ENCODE assay signal across 13 cellular contexts in genomic region chr11:352456-353180, GRCh38. TPM values are rescaled to one million over a fixed set of nuclear protein-coding genes. Genes with fewer than 3 reads are reported as not detected.
DNase-seq lines count a peak whose midpoint lies in the region; ATAC-seq and TF ChIP-seq lines count a peak whose summit lies in the region.
"Had no signal": no experiment of that assay in that cellular context is flagged by ENCODE, and none has a peak within 500 bp of the region (broad histone marks: within the 10 kb centered on the region; RNA-seq: fewer than 3 reads in every experiment).

No MANE protein-coding gene starts in this region.

- H3K27ac ChIP-seq in dorsolateral prefrontal cortex (peak overlapping the region; percentile 10 to 99 (median 95)), upper lobe of right lung (peak overlapping the region; percentile 94)

- TF ChIP-seq CTCF in dorsolateral prefrontal cortex (IDR thresholded peaks at IDR 0.05 in 54 of 56, conservative IDR thresholded peaks at IDR 0.05 in 2 of 56; ENCODE audit: low read depth in 1 of 56, partially characterized antibody in 56 of 56) (no peak), nephron progenitor cell (IDR thresholded peaks at IDR 0.05) (no peak), upper lobe of right lung (IDR thresholded peaks at IDR 0.05) (no peak), BE2C (IDR thresholded peaks at IDR 0.05; ENCODE audit: low read depth, low read length) (no peak)

- peak overlapping the region; percentile 75 for H3K27ac Mint-ChIP-seq in activated naive CD8-positive, alpha-beta T cell
- H3K27ac Mint-ChIP-seq in activated naive CD8-positive, alpha-beta T cell treated with anti-CD3 and anti-CD28 coated beads for 36 hours: no peak overlapping the region
- H3K27ac Mint-ChIP-seq in nephron progenitor cell: peak overlapping the region; percentile 92
- H3K27ac Mint-ChIP-seq: CD4-positive, alpha-beta T cell had no signal

- H3K27me3 ChIP-seq in dorsolateral prefrontal cortex: no peaks in the 10 kb centered on the region
- H3K27me3 ChIP-seq in upper lobe of right lung: no peaks in the 10 kb centered on the region
- no peaks in the 10 kb centered on the region for H3K27me3 ChIP-seq in BE2C

- H3K4me3 ChIP-seq in dorsolateral prefrontal cortex (no peak overlapping the region), upper lobe of right lung (no peak overlapping the region), BE2C (ENCODE audit: low read depth, low read length) (no peak overlapping the region)

- H3K9me3 Mint-ChIP-seq in activated naive CD8-positive, alpha-beta T cell (ENCODE audit: low read depth): no peaks in the 10 kb centered on the region
- H3K9me3 Mint-ChIP-seq in activated naive CD8-positive, alpha-beta T cell treated with anti-CD3 and anti-CD28 coated beads for 36 hours: no peaks in the 10 kb centered on the region
- H3K9me3 Mint-ChIP-seq in nephron progenitor cell: peaks cover 3% of the 10 kb centered on the region
- H3K9me3 Mint-ChIP-seq: CD4-positive, alpha-beta T cell; endodermal cell had no signal

- no peaks in the 10 kb centered on the region for H3K9me3 ChIP-seq in upper lobe of right lung
- H3K9me3 ChIP-seq in BE2C: no peaks in the 10 kb centered on the region

- no peak for DNase-seq in activated naive CD8-positive, alpha-beta T cell treated with anti-CD3 and anti-CD28 coated beads for 36 hours
- DNase-seq in dorsolateral prefrontal cortex (peak in 1 of 10 donors; percentile 5), nephron progenitor cell (no peak), upper lobe of right lung (no peak), BE2C (no peak), NCI-H187 (lab: John Stamatoyannopoulos, UW) (no peak)
- DNase-seq: CD4-positive, alpha-beta T cell; NCI-H1417; stimulated activated CD4-positive, alpha-beta T cell treated with anti-CD3 and anti-CD28 coated beads, Interleukin-15, amount 100 ng/mL, for 24 hours had no signal

- no peaks in the 10 kb centered on the region for H3K36me3 ChIP-seq in upper lobe of right lung
- H3K36me3 ChIP-seq in BE2C: no peaks in the 10 kb centered on the region

- peaks cover 39% of the 10 kb centered on the region for H3K4me1 Mint-ChIP-seq in activated naive CD8-positive, alpha-beta T cell (ENCODE audit: low read depth)
- peaks cover 37% of the 10 kb centered on the region for H3K4me1 Mint-ChIP-seq in activated naive CD8-positive, alpha-beta T cell treated with anti-CD3 and anti-CD28 coated beads for 36 hours
- peaks cover 59% of the 10 kb centered on the region for H3K4me1 Mint-ChIP-seq in nephron progenitor cell

- ATAC-seq in upper lobe of right lung (no peak), HG03280 (IDR thresholded peaks at IDR 0.05; ENCODE audit: unreplicated experiment) (no peak)

- peaks cover 30% of the 10 kb centered on the region for H3K4me1 ChIP-seq in upper lobe of right lung
- no peaks in the 10 kb centered on the region for H3K4me1 ChIP-seq in BE2C

- H3K36me3 Mint-ChIP-seq in activated naive CD8-positive, alpha-beta T cell: no peaks in the 10 kb centered on the region
- H3K36me3 Mint-ChIP-seq in activated naive CD8-positive, alpha-beta T cell treated with anti-CD3 and anti-CD28 coated beads for 36 hours: no peaks in the 10 kb centered on the region
- no peaks in the 10 kb centered on the region for H3K36me3 Mint-ChIP-seq in nephron progenitor cell (ENCODE audit: low read depth)

- H3K27me3 Mint-ChIP-seq in activated naive CD8-positive, alpha-beta T cell: no peaks in the 10 kb centered on the region
- no peaks in the 10 kb centered on the region for H3K27me3 Mint-ChIP-seq in activated naive CD8-positive, alpha-beta T cell treated with anti-CD3 and anti-CD28 coated beads for 36 hours
- H3K27me3 Mint-ChIP-seq in nephron progenitor cell (ENCODE audit: low read depth, poor library complexity): peaks cover 11% of the 10 kb centered on the region
- H3K27me3 Mint-ChIP-seq: CD4-positive, alpha-beta T cell had no signal

- intact Hi-C loops in dorsolateral prefrontal cortex (cut with DNase I) (no loop called here), upper lobe of right lung (cut with DNase I) (no loop called here)

- no peak overlapping the region for H3K4me3 Mint-ChIP-seq in activated naive CD8-positive, alpha-beta T cell
- H3K4me3 Mint-ChIP-seq in activated naive CD8-positive, alpha-beta T cell treated with anti-CD3 and anti-CD28 coated beads for 36 hours: no peak overlapping the region
- H3K4me3 Mint-ChIP-seq in nephron progenitor cell: peak overlapping the region; percentile 40
- H3K4me3 Mint-ChIP-seq: endodermal cell had no signal

RNA-seq across cellular contexts. Expression of gene B4GALNT4, which starts 16.7 kb away (rescaled TPM):
- total RNA-seq in activated naive CD8-positive, alpha-beta T cell treated with anti-CD3 and anti-CD28 coated beads for 36 hours: 1 to 10 TPM; 1.1 to 1.9 TPM
- 100 to 1,000 TPM in 116 of 120 experiments, 10 to 100 TPM in 4; 81.4 to 330 (median 132) TPM for total RNA-seq in dorsolateral prefrontal cortex
- total RNA-seq in upper lobe of right lung: 1.9 TPM
- 29.4 TPM for polyA plus RNA-seq in BE2C (2012; ENCODE audit: insufficient read depth, insufficient read length, low read depth)
- total RNA-seq: RPMI7951 had no signal

RNA-seq across cellular contexts. Expression of gene IFITM3, which starts 32.0 kb away (rescaled TPM):
- total RNA-seq in activated naive CD8-positive, alpha-beta T cell treated with anti-CD3 and anti-CD28 coated beads for 36 hours: 10 to 100 TPM; 93.0 to 96.1 TPM
- total RNA-seq in dorsolateral prefrontal cortex (100 to 1,000 TPM in 115 of 120 experiments, 10 to 100 TPM in 5; 78.3 to 905 (median 216) TPM), upper lobe of right lung (692 TPM)
- polyA plus RNA-seq in BE2C (2012; ENCODE audit: insufficient read depth, insufficient read length, low read depth): 2.7 TPM

RNA-seq across cellular contexts. Expression of gene IFITM1, which starts 38.8 kb away (rescaled TPM):
- total RNA-seq in activated naive CD8-positive, alpha-beta T cell treated with anti-CD3 and anti-CD28 coated beads for 36 hours: 100 to 1,000 TPM; 345 to 356 TPM
- 100 to 1,000 TPM in 23 of 120 experiments, 10 to 100 TPM in 97; 19.2 to 217 (median 70.2) TPM for total RNA-seq in dorsolateral prefrontal cortex
- total RNA-seq in upper lobe of right lung: 128 TPM
- polyA plus RNA-seq in BE2C (2012; ENCODE audit: insufficient read depth, insufficient read length, low read depth): not detected

RNA-seq across cellular contexts. Expression of gene PKP3, which starts 41.4 kb away (rescaled TPM):
- not detected for total RNA-seq in activated naive CD8-positive, alpha-beta T cell treated with anti-CD3 and anti-CD28 coated beads for 36 hours
- 1 to 10 TPM in 96 of 120 experiments, under 1 TPM in 22, not detected in 2; 0.29 to 5.2 (median 1.7) TPM for total RNA-seq in dorsolateral prefrontal cortex
- 40.4 TPM for total RNA-seq in upper lobe of right lung
- polyA plus RNA-seq in BE2C (2012; ENCODE audit: insufficient read depth, insufficient read length, low read depth): not detected

RNA-seq across cellular contexts. Expression of gene IFITM2, which starts 45.0 kb away (rescaled TPM):
- 100 to 1,000 TPM; 474 to 496 TPM for total RNA-seq in activated naive CD8-positive, alpha-beta T cell treated with anti-CD3 and anti-CD28 coated beads for 36 hours
- total RNA-seq in dorsolateral prefrontal cortex: 100 to 1,000 TPM in 70 of 120 experiments, 10 to 100 TPM in 50; 21.6 to 340 (median 114) TPM
- 521 TPM for total RNA-seq in upper lobe of right lung
- polyA plus RNA-seq in BE2C (2012; ENCODE audit: insufficient read depth, insufficient read length, low read depth): 5.4 TPM

Comparison
In these comparisons a context has a peak if more than half of its experiments do, and no peak if none do; other contexts are left out.
1. RNA of gene B4GALNT4, which starts 16.7 kb away (total RNA-seq): 81.4 to 330 TPM in dorsolateral prefrontal cortex; 1.9 TPM in upper lobe of right lung (single experiment) and 1.1 to 1.9 TPM in activated naive CD8-positive, alpha-beta T cell treated with anti-CD3 and anti-CD28 coated beads for 36 hours; every median in the first group is over 10 times any median in the second.